8 cellular contexts compared by ENCODE assay signal in genomic region chr5:154771383-154771901, GRCh38. TPM values are rescaled to one million over a fixed set of nuclear protein-coding genes. Genes with fewer than 3 reads are reported as not detected.
A peak's percentile ranks its signal among the peaks of the same experiment; 100 is the strongest.
DNase-seq lines count a peak whose midpoint lies in the region; ATAC-seq, FAIRE-seq and TF ChIP-seq lines count a peak whose summit lies in the region.

No MANE protein-coding gene starts in this region.

- peak overlapping the region in 4 of 8 donors; percentile 4 to 64 (median 38) for H3K4me3 Mint-ChIP-seq in naive B cell

- intact Hi-C loops in posterior vena cava (cut with DNase I): no loop called here

- TF ChIP-seq POLR2A in GM12892 (IDR thresholded peaks at IDR 0.05; ENCODE audit: low read depth, low read length): no peak

- H3K4me1 Mint-ChIP-seq in naive B cell: peaks cover 54 to 90% (median 82%) of the 10 kb centered on the region in 3 donors

- no peak for ATAC-seq in naive B cell (ENCODE audit: low read depth in 2 of 2)

- peak; percentile 80 for DNase-seq in AG08396 (ENCODE audit: low spot score)
- DNase-seq in NCI-H226: peak; percentile 80
- peak; percentile 54 for DNase-seq in epithelial cell of proximal tubule (ENCODE audit: low read depth)
- DNase-seq in naive B cell: no peak
- DNase-seq in GM12892 (ENCODE audit: insufficient read length): no peak
- no peak for DNase-seq in LoVo (ENCODE audit: low spot score)
- DNase-seq in cerebellum (ENCODE audit: low spot score): no peak
- no peak for DNase-seq in posterior vena cava (ENCODE audit: low spot score)

- H3K27me3 Mint-ChIP-seq in naive B cell: no peaks in the 10 kb centered on the region

- no peak for FAIRE-seq in GM12892 (lab: Jason Lieb, UNC)

- no peaks in the 10 kb centered on the region for H3K36me3 Mint-ChIP-seq in naive B cell

- H3K4me3 ChIP-seq in epithelial cell of proximal tubule (ENCODE audit: low read depth, low read length): no peak overlapping the region

- H3K27ac Mint-ChIP-seq in naive B cell: peak overlapping the region in 5 of 6 donors; percentile 15 to 92 (median 75)

- no peaks in the 10 kb centered on the region for H3K9me3 Mint-ChIP-seq in naive B cell

- TF ChIP-seq CTCF in epithelial cell of proximal tubule (conservative IDR thresholded peaks at IDR 0.05; ENCODE audit: low read depth, low read length): no peak

RNA-seq across cellular contexts. Expression of gene LARP1, which starts 16.3 kb away (rescaled TPM):
- 106 and 111 TPM in 2 replicates for total RNA-seq in epithelial cell of proximal tubule
- polyA plus RNA-seq in naive B cell (ENCODE audit: low read depth in 6 of 6): 10 to 100 TPM in 4 of 6 donors, 1 to 10 TPM in 2; 4.3 to 22.7 (median 11.1) TPM
- polyA plus RNA-seq in GM12892 (2012; ENCODE audit: missing spikeins): 56.5 TPM
- 44.0 TPM for total RNA-seq in cerebellum
- total RNA-seq in posterior vena cava: 100 to 1,000 TPM; 111 to 128 TPM

Comparison
In these comparisons a context has a peak if more than half of its experiments do, and no peak if none do; other contexts are left out.
1. DNase-seq: peak in AG08396 (single experiment), NCI-H226 (single experiment) and epithelial cell of proximal tubule (single experiment); none in naive B cell (single experiment), GM12892 (single experiment), LoVo (single experiment), cerebellum (single experiment) and posterior vena cava (single experiment).